9 cellular contexts compared by ENCODE assay signal in the genomic region with DNA sequence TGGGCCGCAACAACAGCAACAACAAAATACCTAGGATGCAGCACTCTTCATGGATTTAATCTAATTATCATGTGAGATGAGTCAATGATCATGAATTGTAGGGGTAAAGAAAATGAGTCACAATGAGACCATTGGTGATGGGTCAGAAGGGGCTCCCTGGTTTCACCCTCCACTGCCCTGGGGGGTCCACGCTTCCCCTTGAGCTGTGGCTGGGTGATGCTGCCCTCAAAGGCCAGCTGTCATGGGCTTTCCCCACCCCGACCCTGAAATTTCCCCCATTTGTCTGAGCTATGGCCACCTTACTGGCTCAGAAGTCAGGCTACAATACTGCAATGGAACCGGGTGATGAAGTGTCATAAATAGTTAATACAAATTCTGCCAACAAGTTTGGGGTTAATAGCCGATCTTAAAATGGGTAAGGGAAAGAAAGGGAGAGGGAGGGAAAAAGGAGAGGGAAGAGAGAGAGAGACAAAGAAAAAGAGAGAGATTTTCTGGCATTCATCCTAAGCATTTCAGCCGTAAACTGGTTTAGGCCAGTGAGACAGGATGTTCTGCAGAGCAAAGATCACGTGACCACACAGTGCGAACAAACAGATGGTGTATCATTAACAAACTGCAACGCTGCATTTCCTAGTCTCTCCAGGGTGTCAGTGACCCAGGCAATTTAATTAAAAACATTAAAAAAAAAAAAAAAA.
DNase-seq lines count a peak whose midpoint lies in the region; ATAC-seq and TF ChIP-seq lines count a peak whose summit lies in the region.
"Had no signal": no experiment of that assay in that cellular context is flagged by ENCODE, and none has a peak within 500 bp of the region (broad histone marks: within the 10 kb centered on the region; RNA-seq: fewer than 3 reads in every experiment).

No MANE protein-coding gene starts in this region.

- H3K36me3 ChIP-seq in DOHH2 (ENCODE audit: control insufficient read depth, low read length) (no peaks in the 10 kb centered on the region), HCT116 (ENCODE audit: control insufficient read depth in 1 of 2, insufficient read depth in 2 of 2, low read length in 2 of 2) (no peaks in the 10 kb centered on the region), neuronal stem cell (replicated peaks in 1 of 2; ENCODE audit: control insufficient read depth in 2 of 2, insufficient read depth in 2 of 2, low read length in 2 of 2) (no peaks in the 10 kb centered on the region)
- H3K36me3 ChIP-seq: cardiac muscle cell had no signal

- H3K27ac ChIP-seq in DOHH2 (ENCODE audit: low read depth, low read length) (no peak overlapping the region), HCT116 (ENCODE audit: low read depth, low read length) (peak overlapping the region; percentile 96), neuronal stem cell (replicated peaks; ENCODE audit: low read length) (no peak overlapping the region)
- H3K27ac ChIP-seq: cardiac muscle cell had no signal

- H3K23ac ChIP-seq in neuronal stem cell (ENCODE audit: low read depth, low read length, poor library complexity): no peak overlapping the region

- H4K20me1 ChIP-seq in DOHH2 (ENCODE audit: control insufficient read depth, insufficient read depth, low read depth, low read length) (no peaks in the 10 kb centered on the region), HCT116 (ENCODE audit: insufficient read depth) (no peaks in the 10 kb centered on the region)

- no peak overlapping the region for H3K18ac ChIP-seq in neuronal stem cell (ENCODE audit: low read length)

- H2AFZ ChIP-seq in HCT116 (ENCODE audit: low read depth, low read length, poor library complexity, severe bottlenecking): peak overlapping the region; percentile 40
- H2AFZ ChIP-seq in neuronal stem cell (ENCODE audit: low read length): peak overlapping the region; percentile 89

- no peaks in the 10 kb centered on the region for H3K9me3 ChIP-seq in DOHH2 (ENCODE audit: control insufficient read depth, insufficient read depth, low read length)
- no peaks in the 10 kb centered on the region for H3K9me3 ChIP-seq in HCT116 (ENCODE audit: control insufficient read depth in 1 of 2, insufficient read depth in 1 of 2, low read depth in 1 of 2, low read length in 2 of 2)
- no peaks in the 10 kb centered on the region for H3K9me3 ChIP-seq in neuronal stem cell (replicated peaks in 1 of 2; ENCODE audit: control insufficient read depth in 2 of 2, insufficient read depth in 1 of 2, low read depth in 1 of 2, low read length in 2 of 2)

- H3K4me3 ChIP-seq in DOHH2 (ENCODE audit: low read length) (no peak overlapping the region), HCT116 (replicated peaks in 1 of 2; ENCODE audit: low read depth in 1 of 2, low read length in 2 of 2) (no peak overlapping the region), neuronal stem cell (ENCODE audit: low read length in 2 of 2) (no peak overlapping the region)
- H3K4me3 ChIP-seq: cardiac muscle cell had no signal

- no peak overlapping the region for H2AK5ac ChIP-seq in neuronal stem cell (ENCODE audit: low read depth, low read length)

- H3K27me3 ChIP-seq in DOHH2 (ENCODE audit: control insufficient read depth, low read length): no peaks in the 10 kb centered on the region
- H3K27me3 ChIP-seq in HCT116 (ENCODE audit: insufficient read depth, low read length): no peaks in the 10 kb centered on the region
- H3K27me3 ChIP-seq in neuronal stem cell (ENCODE audit: control insufficient read depth in 3 of 3, insufficient read depth in 3 of 3, low read depth in 1 of 3, low read length in 3 of 3): no peaks in the 10 kb centered on the region
- H3K27me3 ChIP-seq: cardiac muscle cell had no signal

- no peaks in the 10 kb centered on the region for H3K79me1 ChIP-seq in neuronal stem cell (ENCODE audit: low read depth, low read length)

- H3F3A ChIP-seq in DOHH2 (ENCODE audit: control insufficient read depth, insufficient read depth): no peaks in the 10 kb centered on the region

- H2BK12ac ChIP-seq in neuronal stem cell (ENCODE audit: low read length): no peak overlapping the region

- no CpG with 5 or more reads among the region's 9 CpGs for WGBS in neuronal stem cell (ENCODE audit: extremely low coverage in 2 of 2, insufficient read length in 2 of 2, insufficient replicate concordance in 1 of 2), 2 donors

- H4K91ac ChIP-seq in neuronal stem cell (ENCODE audit: low read depth, low read length, poor library complexity): no peak overlapping the region

- no peak overlapping the region for H2BK5ac ChIP-seq in neuronal stem cell (ENCODE audit: low read length)

- ATAC-seq in HCT116 (peak; percentile 26; the same call in 1 of the 2 replicates), HG03280 (IDR thresholded peaks at IDR 0.05; ENCODE audit: unreplicated experiment) (no peak)

- no peaks in the 10 kb centered on the region for H3K9me2 ChIP-seq in DOHH2 (replicated peaks; ENCODE audit: control insufficient read depth, low read length)
- no peaks in the 10 kb centered on the region for H3K9me2 ChIP-seq in HCT116 (ENCODE audit: insufficient read depth)

- no peak overlapping the region for H2BK15ac ChIP-seq in neuronal stem cell (ENCODE audit: low read length)

- H2BK120ac ChIP-seq in neuronal stem cell (ENCODE audit: low read depth, low read length): no peak overlapping the region

- TF ChIP-seq POLR2A in HCT116 (IDR thresholded peaks at IDR 0.05; ENCODE audit: borderline replicate concordance, extremely low read depth, insufficient read depth, insufficient read length): peak; percentile 26

- H3K4ac ChIP-seq in neuronal stem cell (ENCODE audit: low read length): no peak overlapping the region

- no peak for TF ChIP-seq RAD21 in HCT116 (IDR thresholded peaks at IDR 0.05; ENCODE audit: low read depth)

- TF ChIP-seq CTCF in DOHH2 (IDR thresholded peaks at IDR 0.05; ENCODE audit: low read depth, low read length, poor library complexity, severe bottlenecking) (no peak), HCT116 (IDR thresholded peaks at IDR 0.05 in 2 of 3, conservative IDR thresholded peaks at IDR 0.05 in 1 of 3; ENCODE audit: borderline replicate concordance in 1 of 3, insufficient read depth in 1 of 3, low read depth in 2 of 3, low read length in 2 of 3) (no peak)

- CTCF ChIA-PET in HCT116 (lab: Charles Lee): interaction anchor here (1.1 kb wide), 1 partner anchor 139 kb away, joined by 3 read pairs; no protein-coding TSS in a partner anchor

- DNase-seq in HCT116 (ENCODE audit: low read depth, low spot score): no peak
- DNase-seq in NCI-H2196 (lab: John Stamatoyannopoulos, UW; ENCODE audit: unreplicated experiment): peak; percentile 94
- DNase-seq in activated T-cell treated with anti-CD3 and anti-CD28 coated beads for 4 hours: peak; percentile 19
- peak; percentile 87 for DNase-seq in fibroblast of peridontal ligament (ENCODE audit: extremely low read depth)
- DNase-seq in neuronal stem cell (ENCODE audit: low spot score): no peak
- no peak for DNase-seq in NCI-H1048 (lab: John Stamatoyannopoulos, UW)

- H3K4me2 ChIP-seq in DOHH2 (ENCODE audit: low read length): peak overlapping the region; percentile 56
- H3K4me2 ChIP-seq in HCT116 (ENCODE audit: low read length): peak overlapping the region; percentile 56
- H3K4me2 ChIP-seq in neuronal stem cell (ENCODE audit: insufficient read depth, low read length, poor library complexity, severe bottlenecking): no peak overlapping the region

- BruUV-seq in HCT116 (replicated peaks; lab: Mats Ljungman, UMichigan): TSS peak; percentile 30

- H3K4me1 ChIP-seq in DOHH2 (ENCODE audit: control insufficient read depth, low read length): peaks cover 10% of the 10 kb centered on the region
- H3K4me1 ChIP-seq in HCT116 (ENCODE audit: control insufficient read depth in 1 of 2, insufficient read depth in 2 of 2, low read length in 2 of 2): peaks cover 71 to 94% of the 10 kb centered on the region in 2 experiments
- H3K4me1 ChIP-seq in neuronal stem cell (ENCODE audit: control insufficient read depth in 2 of 2, insufficient read depth in 1 of 2, low read depth in 1 of 2, low read length in 2 of 2): peaks cover 5% of the 10 kb centered on the region in 2 donors

- H3K79me2 ChIP-seq in DOHH2 (ENCODE audit: control insufficient read depth, low read length): no peaks in the 10 kb centered on the region
- no peaks in the 10 kb centered on the region for H3K79me2 ChIP-seq in HCT116 (ENCODE audit: insufficient read depth, low read length)

- H3K9ac ChIP-seq in HCT116 (ENCODE audit: low read length) (peak overlapping the region; percentile 33), neuronal stem cell (ENCODE audit: low read depth, low read length, poor library complexity) (no peak overlapping the region)

- intact Hi-C loops in HCT116 (cut with micrococcal nuclease): loop anchor here (5.0 kb wide), 1 partner anchor 122 kb away; no protein-coding TSS in a partner anchor

- RAD21 ChIA-PET in HCT116 (lab: Charles Lee; ENCODE audit: low non-redundant PET in 1 of 2, low total read pairs in 2 of 2, uncharacterized antibody in 2 of 2, unreplicated experiment in 2 of 2): interaction anchor here (0.7 to 1.1 kb wide), 3 partner anchors 36 to 92 kb away, joined by 3 to 4 read pairs (median 3); no protein-coding TSS in a partner anchor

- no peak overlapping the region for H4K8ac ChIP-seq in neuronal stem cell (ENCODE audit: low read depth, low read length)

- H3K14ac ChIP-seq in neuronal stem cell (ENCODE audit: low read length): no peak overlapping the region

- POLR2A ChIA-PET in HCT116 (lab: Charles Lee): interaction anchor here (0.9 to 8.5 kb wide), 15 partner anchors 16 to 144 kb away, joined by 3 to 93 read pairs (median 5); no protein-coding TSS in a partner anchor

TF ChIP-seq in HCT116, 20 proteins besides CTCF, POLR2A, EP300 and RAD21:
- no peak for TF ChIP-seq YY1 (IDR thresholded peaks at IDR 0.05; ENCODE audit: extremely low read depth, insufficient replicate concordance, low read depth, low read length)
- TF ChIP-seq ZFX (IDR thresholded peaks at IDR 0.05): no peak
- no peak for TF ChIP-seq SP1 (IDR thresholded peaks at IDR 0.05; ENCODE audit: low read depth)
- no peak for TF ChIP-seq SRF (IDR thresholded peaks at IDR 0.05; ENCODE audit: low read depth)
- peak; percentile 47 for TF ChIP-seq POLR2AphosphoS5 (IDR thresholded peaks at IDR 0.05; ENCODE audit: low read depth, low read length)
- TF ChIP-seq CBX3 (IDR thresholded peaks at IDR 0.05; ENCODE audit: low read depth): no peak
- no peak for TF ChIP-seq SIN3A (IDR thresholded peaks at IDR 0.05; ENCODE audit: low read depth)
- no peak for TF ChIP-seq CEBPB (IDR thresholded peaks at IDR 0.05; ENCODE audit: low read depth)
TF ChIP-seq in HCT116: peak in this region for 1.

Comparison
In these comparisons a context has a peak if more than half of its experiments do, and no peak if none do; other contexts are left out.
1. DNase-seq: peak in NCI-H2196 (single experiment), activated T-cell treated with anti-CD3 and anti-CD28 coated beads for 4 hours (single experiment) and fibroblast of peridontal ligament (single experiment); none in HCT116 (single experiment), neuronal stem cell (single experiment) and NCI-H1048 (single experiment).